In the genomic region with DNA sequence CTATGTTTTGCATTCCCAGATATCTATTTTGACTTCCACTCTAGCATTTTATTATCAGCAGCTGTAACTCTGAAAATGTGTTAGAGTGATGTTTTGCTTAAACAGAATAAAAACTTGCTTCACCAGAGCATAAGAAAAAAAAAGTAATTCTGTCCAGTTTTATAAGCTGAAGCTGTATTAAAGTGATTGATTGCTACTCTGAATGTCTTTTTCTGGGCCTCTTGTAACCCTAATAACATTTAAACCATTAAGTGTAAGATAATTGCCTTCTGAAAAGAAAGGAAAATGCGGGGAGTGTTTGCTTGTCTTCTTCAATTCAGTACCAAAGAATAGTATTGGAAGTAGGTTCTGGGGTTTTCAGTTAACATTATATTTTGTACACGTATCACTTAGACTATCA, we compare ENCODE assay signal across 16 cellular contexts.
"Had no signal": no experiment of that assay in that cellular context is flagged by ENCODE, and none has a peak within 500 bp of the region (broad histone marks: within the 10 kb centered on the region; RNA-seq: fewer than 3 reads in every experiment).

No MANE protein-coding gene starts in this region.

- DNase-seq: activated CD4-positive, alpha-beta T cell treated with anti-CD3 and anti-CD28 coated beads for 48 hours; activated CD8-positive, alpha-beta memory T cell treated with anti-CD3 and anti-CD28 coated beads, Interleukin-2, amount 50 U/mL, for 48 hours; activated gamma-delta T cell treated with Interleukin-2 at 50 U/mL for 16 hours; activated naive CD8-positive, alpha-beta T cell treated with anti-CD3 and anti-CD28 coated beads for 36 hours; central memory CD4-positive, alpha-beta T cell; effector CD8-positive, alpha-beta T cell; foreskin melanocyte; kidney glomerular epithelial cell; spleen; stimulated activated naive CD8-positive, alpha-beta T cell treated with anti-CD3 and anti-CD28 coated beads, Interleukin-15, amount 100 ng/mL, for 72 hours; T-helper 17 cell; testis; upper lobe of left lung had no signal

- H3K9me3 Mint-ChIP-seq: activated naive CD8-positive, alpha-beta T cell treated with anti-CD3 and anti-CD28 coated beads for 36 hours; neural progenitor cell; stimulated activated naive CD8-positive, alpha-beta T cell treated with anti-CD3 and anti-CD28 coated beads, Interleukin-15, amount 100 ng/mL, for 72 hours had no signal

- H2AFZ ChIP-seq: neural progenitor cell had no signal

- H3K9ac ChIP-seq: neural progenitor cell had no signal

- H3K9me3 ChIP-seq: spleen, testis, upper lobe of left lung had no signal

- H3K4me1 Mint-ChIP-seq: activated naive CD8-positive, alpha-beta T cell treated with anti-CD3 and anti-CD28 coated beads for 36 hours; T-helper 17 cell had no signal

- ATAC-seq: stimulated activated naive CD8-positive, alpha-beta T cell treated with anti-CD3 and anti-CD28 coated beads, Interleukin-15, amount 100 ng/mL, for 72 hours had no signal

- H3K27ac Mint-ChIP-seq: activated naive CD8-positive, alpha-beta T cell treated with anti-CD3 and anti-CD28 coated beads for 36 hours; neural progenitor cell; stimulated activated naive CD8-positive, alpha-beta T cell treated with anti-CD3 and anti-CD28 coated beads, Interleukin-15, amount 100 ng/mL, for 72 hours; T-helper 17 cell had no signal

- H3K4me3 Mint-ChIP-seq: activated naive CD8-positive, alpha-beta T cell treated with anti-CD3 and anti-CD28 coated beads for 36 hours; brain; neural progenitor cell; stimulated activated naive CD8-positive, alpha-beta T cell treated with anti-CD3 and anti-CD28 coated beads, Interleukin-15, amount 100 ng/mL, for 72 hours had no signal

- H3K4me3 ChIP-seq: coronary artery, neural progenitor cell, spleen, testis, upper lobe of left lung had no signal

- H3K36me3 Mint-ChIP-seq: activated naive CD8-positive, alpha-beta T cell treated with anti-CD3 and anti-CD28 coated beads for 36 hours; brain; neural progenitor cell had no signal

- H3K27ac ChIP-seq: coronary artery, neural progenitor cell, testis had no signal

- H3K36me3 ChIP-seq: neural progenitor cell, spleen, upper lobe of left lung had no signal

- H3K27me3 ChIP-seq: spleen, testis, upper lobe of left lung had no signal

- H3K4me2 ChIP-seq: neural progenitor cell had no signal
